8 cellular contexts compared by ENCODE assay signal in the genomic region with DNA sequence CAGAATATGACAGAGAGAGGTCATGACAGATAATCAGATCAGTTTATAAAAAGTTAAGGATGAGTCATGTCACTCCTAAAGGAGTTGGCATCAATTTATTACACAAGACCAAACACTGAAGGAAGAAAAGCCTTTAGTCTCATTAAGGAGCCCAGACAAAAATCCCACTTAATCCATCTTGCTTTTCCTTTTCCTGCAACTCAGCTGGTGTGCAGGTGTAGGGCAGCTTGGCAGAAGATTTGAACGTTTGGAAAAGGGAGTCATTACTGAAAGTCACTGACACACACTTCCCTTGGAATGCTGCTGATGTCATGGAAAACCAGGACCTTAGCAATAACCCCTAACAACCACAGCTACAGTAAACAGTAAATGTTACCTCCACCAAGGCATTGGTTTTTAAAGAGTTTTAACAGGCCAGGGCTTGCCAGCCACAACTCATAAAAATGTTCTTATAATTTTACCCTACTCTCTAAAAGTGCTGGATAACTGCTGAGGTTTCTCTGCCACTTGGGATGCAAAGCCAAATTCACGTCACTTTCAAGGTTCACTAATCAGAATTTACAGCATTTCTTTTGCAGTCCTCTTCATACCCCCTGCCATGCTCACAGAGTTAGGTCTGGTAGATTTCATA.
DNase-seq lines count a peak whose midpoint lies in the region; ATAC-seq lines count a peak whose summit lies in the region.

No MANE protein-coding gene starts in this region.

- no peak overlapping the region for H3K4me3 ChIP-seq in skeletal muscle cell (ENCODE audit: low read depth, low read length)

- ATAC-seq in left cardiac atrium (peak; percentile 49 to 73), GM21529 (IDR thresholded peaks at IDR 0.05; ENCODE audit: unreplicated experiment) (no peak), GM21786 (IDR thresholded peaks at IDR 0.05; ENCODE audit: unreplicated experiment) (no peak), HG03457 (IDR thresholded peaks at IDR 0.05; ENCODE audit: unreplicated experiment) (no peak)

- intact Hi-C loops in left cardiac atrium (cut with DNase I), result loop anchor here in 1 of 2 donors (5.0 kb wide), 1 partner anchor 107 kb away; no protein-coding TSS in a partner anchor

- DNase-seq in HS-27A (ENCODE audit: low read depth), result peak; percentile 93
- peak; percentile 87 to 98 for DNase-seq in SW 1271 (lab: John Stamatoyannopoulos, UW)
- DNase-seq in left cardiac atrium, result peak; percentile 25
- peak; percentile 92 for DNase-seq in skeletal muscle cell (ENCODE audit: low read depth)
- DNase-seq in occipital lobe (lab: John Stamatoyannopoulos, UW), result no peak

Comparison
In these comparisons a context has a peak if more than half of its experiments do, and no peak if none do; other contexts are left out.
1. ATAC-seq: peak in left cardiac atrium (2 of 2); none in GM21529 (single experiment), GM21786 (single experiment) and HG03457 (single experiment).